In the genomic region with DNA sequence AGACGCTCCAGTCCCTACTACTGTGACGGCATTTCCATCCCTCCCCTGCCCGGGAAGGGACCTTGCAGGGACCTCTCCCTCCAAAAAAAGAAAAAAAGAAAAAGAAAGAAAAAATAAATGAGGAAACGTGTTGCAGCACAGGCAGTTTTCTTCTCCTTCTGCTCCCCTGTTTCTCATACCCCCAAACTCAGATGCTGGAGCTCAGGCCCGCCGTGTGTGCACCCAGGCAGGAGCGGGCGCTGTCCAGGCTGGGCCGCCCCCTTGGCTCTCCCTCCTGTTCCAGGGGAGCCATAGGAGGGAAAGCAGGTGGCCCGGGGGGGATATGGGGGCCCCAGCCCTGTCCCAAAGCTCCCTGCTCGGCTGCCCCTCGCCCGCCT, we compare ENCODE assay signal across 23 cellular contexts. TPM values are rescaled to one million over a fixed set of nuclear protein-coding genes. Genes with fewer than 3 reads are reported as not detected.
DNase-seq lines count a peak whose midpoint lies in the region; TF ChIP-seq lines count a peak whose summit lies in the region.
"Had no signal": no experiment of that assay in that cellular context is flagged by ENCODE, and none has a peak within 500 bp of the region (broad histone marks: within the 10 kb centered on the region; RNA-seq: fewer than 3 reads in every experiment).

No MANE protein-coding gene starts in this region.

- peak; percentile 16 for TF ChIP-seq POLR2A in GM19193 (IDR thresholded peaks at IDR 0.05; ENCODE audit: extremely low read depth, insufficient read depth, insufficient read length)

- no peaks in the 10 kb centered on the region for H3K27me3 Mint-ChIP-seq in activated T-cell treated with anti-CD3 and anti-CD28 coated beads, Interleukin-2, amount 50 U/mL, for 24 hours
- H3K27me3 Mint-ChIP-seq in brain (peaks cover under 1% of the 10 kb centered on the region), progenitor cell of endocrine pancreas (no peaks in the 10 kb centered on the region)
- H3K27me3 Mint-ChIP-seq: activated CD8-positive, alpha-beta T cell treated with anti-CD3 and anti-CD28 coated beads for 36 hours; naive thymus-derived CD4-positive, alpha-beta T cell had no signal

- H3K4me3 Mint-ChIP-seq in activated T-cell treated with anti-CD3 and anti-CD28 coated beads, Interleukin-2, amount 50 U/mL, for 24 hours = no peak overlapping the region
- H3K4me3 Mint-ChIP-seq in brain (peak overlapping the region in 1 of 5 experiments; percentile 28), progenitor cell of endocrine pancreas (ENCODE audit: low read depth) (no peak overlapping the region)
- H3K4me3 Mint-ChIP-seq: activated CD8-positive, alpha-beta T cell treated with anti-CD3 and anti-CD28 coated beads for 36 hours; HFFc6; naive thymus-derived CD4-positive, alpha-beta T cell had no signal

- H3K4me1 Mint-ChIP-seq in activated T-cell treated with anti-CD3 and anti-CD28 coated beads, Interleukin-2, amount 50 U/mL, for 24 hours (ENCODE audit: low read depth) = peaks cover 6% of the 10 kb centered on the region
- H3K4me1 Mint-ChIP-seq in brain (peaks cover 7% of the 10 kb centered on the region), progenitor cell of endocrine pancreas (ENCODE audit: low read depth) (peaks cover 5% of the 10 kb centered on the region)

- H3K9me3 Mint-ChIP-seq in activated T-cell treated with anti-CD3 and anti-CD28 coated beads, Interleukin-2, amount 50 U/mL, for 24 hours = no peaks in the 10 kb centered on the region
- H3K9me3 Mint-ChIP-seq in brain (no peaks in the 10 kb centered on the region), progenitor cell of endocrine pancreas (ENCODE audit: low read depth) (no peaks in the 10 kb centered on the region)
- H3K9me3 Mint-ChIP-seq: activated CD8-positive, alpha-beta T cell treated with anti-CD3 and anti-CD28 coated beads for 36 hours; HFFc6 had no signal

- peaks cover 71% of the 10 kb centered on the region for H3K36me3 Mint-ChIP-seq in activated T-cell treated with anti-CD3 and anti-CD28 coated beads, Interleukin-2, amount 50 U/mL, for 24 hours (ENCODE audit: low read depth)
- H3K36me3 Mint-ChIP-seq in brain (peaks cover 33% of the 10 kb centered on the region), progenitor cell of endocrine pancreas (ENCODE audit: insufficient read depth) (peaks cover 12% of the 10 kb centered on the region)

- peak overlapping the region; percentile 52 for H3K27ac Mint-ChIP-seq in activated T-cell treated with anti-CD3 and anti-CD28 coated beads, Interleukin-2, amount 50 U/mL, for 24 hours
- peak overlapping the region in 3 of 5 experiments; percentile 55 to 89 (median 58) for H3K27ac Mint-ChIP-seq in brain
- H3K27ac Mint-ChIP-seq in progenitor cell of endocrine pancreas = peak overlapping the region; percentile 59
- H3K27ac Mint-ChIP-seq: activated CD8-positive, alpha-beta T cell treated with anti-CD3 and anti-CD28 coated beads for 36 hours; HFFc6 had no signal

- no peak for DNase-seq in activated T-cell treated with anti-CD3 and anti-CD28 coated beads, Interleukin-2, amount 50 U/mL, for 24 hours
- DNase-seq in activated T-cell treated with anti-CD3 and anti-CD28 coated beads for 4 hours (no peak), progenitor cell of endocrine pancreas (ENCODE audit: low spot score, unreplicated experiment) (no peak), OCI-M2 (lab: John Stamatoyannopoulos, UW; ENCODE audit: unreplicated experiment) (no peak), NCI-H510A treated with DMSO at 0.1 percent for 48 hours (lab: John Stamatoyannopoulos, UW) (no peak)
- no peak for DNase-seq in activated CD8-positive, alpha-beta memory T cell treated with anti-CD3 and anti-CD28 coated beads for 24 hours
- DNase-seq: activated CD8-positive, alpha-beta T cell treated with anti-CD3 and anti-CD28 coated beads for 36 hours; activated effector memory CD4-positive, alpha-beta T cell treated with Interleukin-2 at 50 U/mL for 16 hours; dermis blood vessel endothelial cell; DND-41; GF-D8; GM23248; HFFc6; naive thymus-derived CD4-positive, alpha-beta T cell; NCI-H1417 treated with DMSO at 0.1 percent for 48 hours; NCI-H2081; NCI-H526; PC-3; stimulated activated CD4-positive, alpha-beta T cell treated with anti-CD3 and anti-CD28 coated beads, Interleukin-15, amount 100 ng/mL, for 24 hours; stimulated activated CD4-positive, alpha-beta T cell treated with anti-CD3 and anti-CD28 coated beads, Interleukin-4, amount 100 ng/mL, for 4 hours; T-helper 2 cell had no signal

- TF ChIP-seq CTCF in brain (conservative IDR thresholded peaks at IDR 0.05) (no peak), progenitor cell of endocrine pancreas (IDR thresholded peaks at IDR 0.05; ENCODE audit: unreplicated experiment) (no peak)

RNA-seq across cellular contexts. Expression of gene YIPF2, which starts 5.8 kb away (rescaled TPM):
- 55.1 TPM for polyA plus RNA-seq in brain (ENCODE audit: insufficient read depth, low read depth, low replicate concordance)
- total RNA-seq in progenitor cell of endocrine pancreas = 49.1 and 53.3 TPM in 2 replicates

RNA-seq across cellular contexts. Expression of gene TIMM29, which starts 6.0 kb away (rescaled TPM):
- polyA plus RNA-seq in brain (ENCODE audit: insufficient read depth, low read depth, low replicate concordance) = 18.0 TPM
- total RNA-seq in progenitor cell of endocrine pancreas = 25.6 and 29.4 TPM in 2 replicates

RNA-seq across cellular contexts. Expression of gene SMARCA4, which starts 38.2 kb away (rescaled TPM):
- polyA plus RNA-seq in brain (ENCODE audit: insufficient read depth, low read depth, low replicate concordance) = 131 TPM
- total RNA-seq in progenitor cell of endocrine pancreas = 327 and 334 TPM in 2 replicates

RNA-seq across cellular contexts. Expression of gene CARM1, which starts 51.3 kb away (rescaled TPM):
- 40.8 TPM for polyA plus RNA-seq in brain (ENCODE audit: insufficient read depth, low read depth, low replicate concordance)
- 77.6 and 86.0 TPM in 2 replicates for total RNA-seq in progenitor cell of endocrine pancreas
